In the genomic region with DNA sequence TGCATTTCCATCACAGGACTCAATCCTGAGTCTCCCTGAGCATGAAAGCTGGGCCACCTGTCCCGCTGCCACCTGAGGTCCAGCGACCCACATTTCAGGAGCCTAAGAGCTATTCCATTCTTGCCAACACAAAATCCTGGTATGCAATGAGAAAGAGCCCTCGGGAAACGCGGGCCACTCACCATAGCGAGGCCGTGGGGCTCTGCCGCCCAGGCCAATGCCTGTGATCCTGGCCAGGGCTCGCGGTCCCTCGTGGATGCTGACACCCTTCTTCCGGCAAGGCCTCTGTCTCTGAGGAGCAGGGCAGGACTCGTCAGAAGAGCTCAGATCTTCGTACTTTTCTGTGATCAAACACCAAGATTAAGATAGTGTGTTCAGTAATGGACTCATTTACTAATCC, we compare ENCODE assay signal across 34 cellular contexts. TPM values are rescaled to one million over a fixed set of nuclear protein-coding genes. Genes with fewer than 3 reads are reported as not detected.
"Had no signal": no experiment of that assay in that cellular context is flagged by ENCODE, and none has a peak within 500 bp of the region (broad histone marks: within the 10 kb centered on the region; RNA-seq: fewer than 3 reads in every experiment).

No MANE protein-coding gene starts in this region.

- H3K4me1 ChIP-seq: ascending aorta, body of pancreas, breast epithelium, Peyer's patch had no signal

- ATAC-seq: body of pancreas, Right ventricle myocardium inferior, SK-N-SH treated with all-trans-retinoic acid at 6 μM for 48 hours, T-cell, T-helper 17 cell had no signal

- H3K27ac Mint-ChIP-seq: activated CD4-positive, alpha-beta memory T cell treated with anti-CD3 and anti-CD28 coated beads, Interleukin-2, amount 10 ng/mL, durations not matched to agents 7 days and 5 days; activated naive CD4-positive, alpha-beta T cell treated with anti-CD3 and anti-CD28 coated beads, Interleukin-2, amount 50 U/mL, for 24 hours; activated T-cell treated with anti-CD3 and anti-CD28 coated beads, Interleukin-2, amount 50 U/mL, for 24 hours; activated T-helper 2 cell treated with anti-CD3 and anti-CD28 coated beads, Interferon-gamma antibody, Interleukin-2, Interleukin-4, amounts not matched to agents 10 μg/mL and 5 μg/mL and 100 μg/mL, durations not matched to agents 14 hours and 24 hours and 36 hours; T-cell; T-helper 17 cell had no signal

- H3K36me3 ChIP-seq: breast epithelium had no signal

- H3K4me3 ChIP-seq: ascending aorta, body of pancreas, breast epithelium, MG63, Peyer's patch had no signal

- DNase-seq: activated CD4-positive, alpha-beta memory T cell treated with anti-CD3 and anti-CD28 coated beads, Interleukin-2, amount 10 ng/mL, durations not matched to agents 7 days and 5 days; activated CD4-positive, alpha-beta T cell treated with anti-CD3 and anti-CD28 coated beads for 1 hour; activated CD4-positive, alpha-beta T cell treated with anti-CD3 and anti-CD28 coated beads for 48 hours; activated CD4-positive, CD25-positive, alpha-beta regulatory T cell; activated gamma-delta T cell; activated naive CD4-positive, alpha-beta T cell treated with Interleukin-2 at 50 U/mL for 16 hours; activated naive CD8-positive, alpha-beta T cell treated with anti-CD3 and anti-CD28 coated beads, Interleukin-2, amount 10 ng/mL, durations not matched to agents 7 days and 5 days; activated T-cell treated with anti-CD3 and anti-CD28 coated beads, Interleukin-2, amount 50 U/mL, for 24 hours; amygdala; body of pancreas; caudate nucleus; Kasumi-1; KG1; MG63; NCI-H1048; NCI-H1105 treated with DMSO at 0.1 percent for 48 hours; NCI-H1436; NCI-H1694; NCI-H1930; NCI-H345; NCI-H524 treated with DMSO at 0.1 percent for 48 hours; Peyer's patch; RPMI8226; SIG-M5; T-cell; T-helper 17 cell; T1000; WERI-Rb-1 had no signal

- H3K27ac ChIP-seq: ascending aorta, body of pancreas, breast epithelium, Peyer's patch, WERI-Rb-1 had no signal

- H3K4me3 Mint-ChIP-seq: activated CD4-positive, alpha-beta memory T cell treated with anti-CD3 and anti-CD28 coated beads, Interleukin-2, amount 10 ng/mL, durations not matched to agents 7 days and 5 days; activated naive CD4-positive, alpha-beta T cell treated with anti-CD3 and anti-CD28 coated beads, Interleukin-2, amount 50 U/mL, for 24 hours; activated naive CD8-positive, alpha-beta T cell treated with anti-CD3 and anti-CD28 coated beads, Interleukin-2, amount 10 ng/mL, durations not matched to agents 7 days and 5 days; activated T-cell treated with anti-CD3 and anti-CD28 coated beads, Interleukin-2, amount 50 U/mL, for 24 hours; T-cell; T-helper 17 cell had no signal

- H3K27me3 Mint-ChIP-seq: activated CD4-positive, alpha-beta memory T cell treated with anti-CD3 and anti-CD28 coated beads, Interleukin-2, amount 10 ng/mL, durations not matched to agents 7 days and 5 days; activated naive CD4-positive, alpha-beta T cell treated with anti-CD3 and anti-CD28 coated beads, Interleukin-2, amount 50 U/mL, for 24 hours; activated naive CD8-positive, alpha-beta T cell treated with anti-CD3 and anti-CD28 coated beads, Interleukin-2, amount 10 ng/mL, durations not matched to agents 7 days and 5 days; activated T-cell treated with anti-CD3 and anti-CD28 coated beads, Interleukin-2, amount 50 U/mL, for 24 hours; T-cell; T-helper 17 cell had no signal

- H3K9me3 Mint-ChIP-seq: activated CD4-positive, alpha-beta memory T cell treated with anti-CD3 and anti-CD28 coated beads, Interleukin-2, amount 10 ng/mL, durations not matched to agents 7 days and 5 days; activated naive CD4-positive, alpha-beta T cell treated with anti-CD3 and anti-CD28 coated beads, Interleukin-2, amount 50 U/mL, for 24 hours; activated naive CD8-positive, alpha-beta T cell treated with anti-CD3 and anti-CD28 coated beads, Interleukin-2, amount 10 ng/mL, durations not matched to agents 7 days and 5 days; activated T-cell treated with anti-CD3 and anti-CD28 coated beads, Interleukin-2, amount 50 U/mL, for 24 hours; activated T-helper 2 cell treated with anti-CD3 and anti-CD28 coated beads, Interferon-gamma antibody, Interleukin-2, Interleukin-4, amounts not matched to agents 10 μg/mL and 5 μg/mL and 100 μg/mL, durations not matched to agents 14 hours and 24 hours and 36 hours; T-cell had no signal

- H3K9me3 ChIP-seq: ascending aorta, body of pancreas, breast epithelium, MG63, Peyer's patch had no signal

- H3K4me1 Mint-ChIP-seq: activated naive CD4-positive, alpha-beta T cell treated with anti-CD3 and anti-CD28 coated beads, Interleukin-2, amount 50 U/mL, for 24 hours had no signal

RNA-seq across cellular contexts. Expression of a gene that starts 29.4 kb away (rescaled TPM):
- total RNA-seq: activated CD4-positive, alpha-beta memory T cell treated with anti-CD3 and anti-CD28 coated beads, Interleukin-2, amount 10 ng/mL, durations not matched to agents 7 days and 5 days; ascending aorta; Peyer's patch; T-helper 17 cell had no signal
